ENCODE assay signal across 8 cellular contexts in the genomic region with DNA sequence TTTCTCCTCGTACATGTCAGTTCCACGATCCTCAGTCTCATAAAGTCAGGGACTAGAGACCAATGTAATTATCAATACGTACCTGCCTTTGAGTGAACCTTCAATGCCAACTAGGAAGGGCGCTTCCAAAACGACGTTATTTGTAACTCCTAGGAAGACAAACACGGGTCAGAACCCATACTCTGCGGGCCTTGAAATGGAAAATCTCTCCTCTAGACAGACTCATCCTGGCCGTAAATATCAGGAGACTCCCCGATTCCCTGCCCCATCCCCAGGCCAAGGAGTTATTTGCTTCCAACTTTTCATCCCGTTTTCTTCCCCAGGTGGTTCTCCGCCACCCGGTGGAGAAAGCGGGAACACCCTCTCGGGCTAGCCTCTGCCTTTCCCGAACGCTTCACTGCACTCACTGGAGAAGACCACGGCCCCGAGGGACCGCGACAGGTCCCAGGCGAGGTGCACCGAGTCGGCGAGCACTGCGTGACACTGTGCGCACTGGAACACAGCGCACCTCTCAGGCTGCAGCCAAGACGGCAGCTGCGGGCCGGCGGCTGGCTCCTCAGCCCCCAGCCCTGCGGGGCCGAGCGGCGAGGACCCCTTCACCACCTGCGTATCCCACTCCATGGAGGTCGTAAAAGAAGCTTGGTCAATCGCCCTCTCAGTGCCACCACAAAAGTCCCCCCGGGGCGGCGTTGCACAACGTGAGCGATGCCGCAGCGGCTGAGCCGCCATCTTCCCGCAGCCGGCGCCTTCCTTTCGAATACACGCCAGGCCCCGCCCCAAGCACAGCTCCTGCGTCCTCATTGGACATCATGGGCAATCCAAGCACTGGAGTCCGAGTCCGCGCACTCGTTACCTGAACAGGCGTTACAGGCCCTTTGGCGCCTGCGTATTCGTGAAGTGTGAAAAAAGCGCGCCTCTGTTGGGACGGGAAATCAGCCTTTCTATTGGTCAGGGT. TPM values are rescaled to one million over a fixed set of nuclear protein-coding genes. Genes with fewer than 3 reads are reported as not detected.
DNase-seq lines count a peak whose midpoint lies in the region; ATAC-seq and TF ChIP-seq lines count a peak whose summit lies in the region.

A gene (minus strand): TSS at position 759 of the 955 bp plus-strand sequence. CDS start 30 bp downstream, at position 729.

- CTCF ChIA-PET in RWPE1 (lab: Yijun Ruan, JAX), result interaction anchor here (0.6 to 1.3 kb wide), 7 partner anchors 8 to 425 kb away, joined by 3 to 6 read pairs (median 4); a partner anchor contains a TSS

- TF ChIP-seq CTCF in LNCAP (IDR thresholded peaks at IDR 0.05) (peak; percentile 83), RWPE1 (conservative IDR thresholded peaks at IDR 0.05; ENCODE audit: low read depth) (peak; percentile 89), fibroblast of pulmonary artery (IDR thresholded peaks at IDR 0.05; ENCODE audit: low read length, missing control alignments) (peak; percentile 76), nephron progenitor cell (IDR thresholded peaks at IDR 0.05) (peak; percentile 72)

- peak within 1 kb of the TSS; percentile 93 for H3K27ac Mint-ChIP-seq in activated T-helper 17 cell treated with anti-CD3 and anti-CD28 coated beads, Interleukin-2, amount 50 U/mL, for 72 hours
- peak within 1 kb of the TSS; percentile 96 for H3K27ac Mint-ChIP-seq in nephron progenitor cell
- H3K27ac Mint-ChIP-seq in stimulated activated naive CD8-positive, alpha-beta T cell treated with anti-CD3 and anti-CD28 coated beads, Interleukin-15, amount 100 ng/mL, for 72 hours, result peak within 1 kb of the TSS; percentile 96 to 99

- H3K27me3 Mint-ChIP-seq in activated T-helper 17 cell treated with anti-CD3 and anti-CD28 coated beads, Interleukin-2, amount 50 U/mL, for 72 hours, result no peaks in the 10 kb centered on the region
- no peaks in the 10 kb centered on the region for H3K27me3 Mint-ChIP-seq in nephron progenitor cell (ENCODE audit: low read depth, poor library complexity)
- no peaks in the 10 kb centered on the region for H3K27me3 Mint-ChIP-seq in stimulated activated naive CD8-positive, alpha-beta T cell treated with anti-CD3 and anti-CD28 coated beads, Interleukin-15, amount 100 ng/mL, for 72 hours

- H3K36me3 Mint-ChIP-seq in activated T-helper 17 cell treated with anti-CD3 and anti-CD28 coated beads, Interleukin-2, amount 50 U/mL, for 72 hours (ENCODE audit: low read depth), result peaks cover 38% of the 10 kb centered on the region
- H3K36me3 Mint-ChIP-seq in nephron progenitor cell (ENCODE audit: low read depth), result peaks cover 29% of the 10 kb centered on the region

- H3K4me3 ChIP-seq in fibroblast of pulmonary artery (replicated peaks; ENCODE audit: low read depth, low read length), result peak within 1 kb of the TSS; percentile 97

- peak; percentile 97 for ATAC-seq in activated T-helper 17 cell treated with anti-CD3 and anti-CD28 coated beads, Interleukin-2, amount 50 U/mL, for 72 hours (replicated peaks)
- peak; percentile 98 for ATAC-seq in stimulated activated naive CD8-positive, alpha-beta T cell treated with anti-CD3 and anti-CD28 coated beads, Interleukin-15, amount 100 ng/mL, for 72 hours

- H3K4me1 Mint-ChIP-seq in activated T-helper 17 cell treated with anti-CD3 and anti-CD28 coated beads, Interleukin-2, amount 50 U/mL, for 72 hours, result peaks cover 16% of the 10 kb centered on the region
- H3K4me1 Mint-ChIP-seq in nephron progenitor cell, result peaks cover 41% of the 10 kb centered on the region
- peaks cover 39% of the 10 kb centered on the region for H3K4me1 Mint-ChIP-seq in stimulated activated naive CD8-positive, alpha-beta T cell treated with anti-CD3 and anti-CD28 coated beads, Interleukin-15, amount 100 ng/mL, for 72 hours

- H3K9me3 Mint-ChIP-seq in activated T-helper 17 cell treated with anti-CD3 and anti-CD28 coated beads, Interleukin-2, amount 50 U/mL, for 72 hours, result no peaks in the 10 kb centered on the region
- no peaks in the 10 kb centered on the region for H3K9me3 Mint-ChIP-seq in nephron progenitor cell
- no peaks in the 10 kb centered on the region for H3K9me3 Mint-ChIP-seq in stimulated activated naive CD8-positive, alpha-beta T cell treated with anti-CD3 and anti-CD28 coated beads, Interleukin-15, amount 100 ng/mL, for 72 hours

- POLR2A ChIA-PET in RWPE1 (lab: Yijun Ruan, JAX; ENCODE audit: low non-redundant PET), result interaction anchor here (0.6 kb wide), 1 partner anchor 264 kb away, joined by 3 read pairs; no protein-coding TSS in a partner anchor

- peak within 1 kb of the TSS; percentile 95 for H3K4me3 Mint-ChIP-seq in activated T-helper 17 cell treated with anti-CD3 and anti-CD28 coated beads, Interleukin-2, amount 50 U/mL, for 72 hours
- H3K4me3 Mint-ChIP-seq in nephron progenitor cell, result peak within 1 kb of the TSS; percentile 98
- H3K4me3 Mint-ChIP-seq in stimulated activated naive CD8-positive, alpha-beta T cell treated with anti-CD3 and anti-CD28 coated beads, Interleukin-15, amount 100 ng/mL, for 72 hours, result peak within 1 kb of the TSS; percentile 93 to 94

- H3K27ac ChIP-seq in RWPE1, result peak within 1 kb of the TSS; percentile 95

- DNase-seq in ELF-1 (ENCODE audit: low read depth, low spot score) (peak; percentile 100), GOT3 (lab: John Stamatoyannopoulos, UW) (peak; percentile 92), RWPE1 (ENCODE audit: low spot score) (peak; percentile 99), fibroblast of pulmonary artery (ENCODE audit: low read depth) (peak; percentile 100), nephron progenitor cell (peak; percentile 95)
- DNase-seq in stimulated activated naive CD8-positive, alpha-beta T cell treated with anti-CD3 and anti-CD28 coated beads, Interleukin-15, amount 100 ng/mL, for 72 hours, result peak; percentile 96 to 99

RNA-seq across cellular contexts. Expression of the gene that starts here (rescaled TPM):
- total RNA-seq in activated T-helper 17 cell treated with anti-CD3 and anti-CD28 coated beads, Interleukin-2, amount 50 U/mL, for 72 hours, result 10 to 100 TPM in 1 of 2 donors, 1 to 10 TPM in 1; 9.2 to 13.6 TPM

Comparison
In these comparisons a context has a peak if more than half of its experiments do, and no peak if none do; other contexts are left out.
1. Peak in every context shown above with its lines: DNase-seq, ATAC-seq, H3K4me3 ChIP-seq and H3K27ac ChIP-seq.